15 cellular contexts compared by ENCODE assay signal in genomic region chr10:70830185-70830584, GRCh38.
DNase-seq lines count a peak whose midpoint lies in the region; ATAC-seq, FAIRE-seq and TF ChIP-seq lines count a peak whose summit lies in the region.
"Had no signal": no experiment of that assay in that cellular context is flagged by ENCODE, and none has a peak within 500 bp of the region (broad histone marks: within the 10 kb centered on the region; RNA-seq: fewer than 3 reads in every experiment).

No MANE protein-coding gene starts in this region.

- ATAC-seq in stimulated activated effector memory CD8-positive, alpha-beta T cell treated with anti-CD3 and anti-CD28 coated beads, Interleukin-12 subunit alpha, Interleukin-12 subunit beta, amount 100 ng/mL, for 72 hours = no peak
- ATAC-seq in HG02642 (IDR thresholded peaks at IDR 0.05; ENCODE audit: poor library complexity, unreplicated experiment) (no peak), HG03196 (IDR thresholded peaks at IDR 0.05; ENCODE audit: unreplicated experiment) (no peak)

- no peaks in the 10 kb centered on the region for H3K27me3 Mint-ChIP-seq in activated T-cell treated with anti-CD3 and anti-CD28 coated beads, Interleukin-2, amount 50 U/mL, for 24 hours
- H3K27me3 Mint-ChIP-seq: activated B cell treated with CpG ODN at 0.5 μM for 24 hours had no signal

- H3K9me3 Mint-ChIP-seq in activated T-cell treated with anti-CD3 and anti-CD28 coated beads, Interleukin-2, amount 50 U/mL, for 24 hours = no peaks in the 10 kb centered on the region
- no peaks in the 10 kb centered on the region for H3K9me3 Mint-ChIP-seq in stimulated activated effector memory CD8-positive, alpha-beta T cell treated with anti-CD3 and anti-CD28 coated beads, Interleukin-12 subunit alpha, Interleukin-12 subunit beta, amount 100 ng/mL, for 72 hours
- H3K9me3 Mint-ChIP-seq: activated B cell treated with CpG ODN at 0.5 μM for 24 hours had no signal

- peak overlapping the region; percentile 77 for H3K27ac ChIP-seq in epithelial cell of prostate

- H3K4me1 Mint-ChIP-seq in activated T-cell treated with anti-CD3 and anti-CD28 coated beads, Interleukin-2, amount 50 U/mL, for 24 hours (ENCODE audit: low read depth) = peaks cover 86% of the 10 kb centered on the region
- H3K4me1 Mint-ChIP-seq in stimulated activated effector memory CD8-positive, alpha-beta T cell treated with anti-CD3 and anti-CD28 coated beads, Interleukin-12 subunit alpha, Interleukin-12 subunit beta, amount 100 ng/mL, for 72 hours = peaks cover 60% of the 10 kb centered on the region

- no peak overlapping the region for H3K4me3 Mint-ChIP-seq in activated T-cell treated with anti-CD3 and anti-CD28 coated beads, Interleukin-2, amount 50 U/mL, for 24 hours
- H3K4me3 Mint-ChIP-seq in stimulated activated effector memory CD8-positive, alpha-beta T cell treated with anti-CD3 and anti-CD28 coated beads, Interleukin-12 subunit alpha, Interleukin-12 subunit beta, amount 100 ng/mL, for 72 hours = no peak overlapping the region
- H3K4me3 Mint-ChIP-seq: activated B cell treated with CpG ODN at 0.5 μM for 24 hours had no signal

- no peak for TF ChIP-seq CTCF in D721Med (IDR thresholded peaks at IDR 0.05; ENCODE audit: insufficient read depth, missing control alignments)

- peak overlapping the region; percentile 15 for H3K27ac Mint-ChIP-seq in activated T-cell treated with anti-CD3 and anti-CD28 coated beads, Interleukin-2, amount 50 U/mL, for 24 hours
- peak overlapping the region; percentile 26 for H3K27ac Mint-ChIP-seq in stimulated activated effector memory CD8-positive, alpha-beta T cell treated with anti-CD3 and anti-CD28 coated beads, Interleukin-12 subunit alpha, Interleukin-12 subunit beta, amount 100 ng/mL, for 72 hours
- H3K27ac Mint-ChIP-seq: activated B cell treated with CpG ODN at 0.5 μM for 24 hours had no signal

- DNase-seq in activated T-cell treated with anti-CD3 and anti-CD28 coated beads, Interleukin-2, amount 50 U/mL, for 24 hours = no peak
- DNase-seq in activated T-cell treated with anti-CD3 and anti-CD28 coated beads, Interleukin-2, amount 50 U/mL, for 48 hours = no peak
- DNase-seq in OCI-M1 (lab: John Stamatoyannopoulos, UW) (peak; percentile 57), epithelial cell of prostate (ENCODE audit: low read depth, low spot score) (peak; percentile 79), D721Med (ENCODE audit: insufficient read length, low spot score) (no peak)
- no peak for DNase-seq in stimulated activated effector memory CD8-positive, alpha-beta T cell treated with anti-CD3 and anti-CD28 coated beads, Interleukin-12 subunit alpha, Interleukin-12 subunit beta, amount 100 ng/mL, for 72 hours (ENCODE audit: low spot score in 2 of 2)
- DNase-seq: activated B cell treated with CpG ODN at 0.5 μM for 24 hours; COR-L47; effector CD4-positive, alpha-beta T cell; kidney glomerular epithelial cell; NCI-H2081 treated with DMSO at 0.1 percent for 48 hours; SK-N-SH; testis had no signal

- H3K36me3 Mint-ChIP-seq in activated T-cell treated with anti-CD3 and anti-CD28 coated beads, Interleukin-2, amount 50 U/mL, for 24 hours (ENCODE audit: low read depth) = peaks cover 82% of the 10 kb centered on the region
- peaks cover 36% of the 10 kb centered on the region for H3K36me3 Mint-ChIP-seq in stimulated activated effector memory CD8-positive, alpha-beta T cell treated with anti-CD3 and anti-CD28 coated beads, Interleukin-12 subunit alpha, Interleukin-12 subunit beta, amount 100 ng/mL, for 72 hours

- no peak for FAIRE-seq in D721Med (lab: Jason Lieb, UNC)

Comparison
In these comparisons a context has a peak if more than half of its experiments do, and no peak if none do; other contexts are left out.
1. DNase-seq: peak in OCI-M1 (single experiment) and epithelial cell of prostate (single experiment); none in activated T-cell treated with anti-CD3 and anti-CD28 coated beads, Interleukin-2, amount 50 U/mL, for 24 hours (single experiment), activated T-cell treated with anti-CD3 and anti-CD28 coated beads, Interleukin-2, amount 50 U/mL, for 48 hours (0 of 2), stimulated activated effector memory CD8-positive, alpha-beta T cell treated with anti-CD3 and anti-CD28 coated beads, Interleukin-12 subunit alpha, Interleukin-12 subunit beta, amount 100 ng/mL, for 72 hours (0 of 2) and D721Med (single experiment).